ENCODE assay signal across 1 cellular context in genomic region chr9:127746959-127747569, GRCh38.
TF ChIP-seq lines count a peak whose summit lies in the region.

No MANE protein-coding gene starts in this region.

TF ChIP-seq in HepG2, 621 proteins besides CTCF, POLR2A, EP300 and RAD21:
- TF ChIP-seq ZNF362 (CRISPR knock-in tag; IDR thresholded peaks at IDR 0.05; ENCODE audit: borderline replicate concordance) (no peak), ZSCAN30 (CRISPR knock-in tag; IDR thresholded peaks at IDR 0.05) (no peak), PTBP1 (IDR thresholded peaks at IDR 0.05; ENCODE audit: low read depth, low read length, poor library complexity, severe bottlenecking) (no peak), ZNF407 (CRISPR knock-in tag; IDR thresholded peaks at IDR 0.05; ENCODE audit: not compliant biosample characterization) (no peak), MEIS1 (CRISPR knock-in tag; IDR thresholded peaks at IDR 0.05; ENCODE audit: borderline replicate concordance) (no peak), ZNF691 (CRISPR knock-in tag; IDR thresholded peaks at IDR 0.05; ENCODE audit: borderline replicate concordance, low read depth) (no peak), TAF1 (CRISPR knock-in tag; IDR thresholded peaks at IDR 0.05) (no peak), ZNF350 (CRISPR knock-in tag; IDR thresholded peaks at IDR 0.05; ENCODE audit: borderline replicate concordance, low read depth) (no peak), REXO4 (CRISPR knock-in tag; IDR thresholded peaks at IDR 0.05; ENCODE audit: borderline replicate concordance) (no peak), HOXA3 (CRISPR knock-in tag; IDR thresholded peaks at IDR 0.05) (no peak), HOXA9 (CRISPR knock-in tag; IDR thresholded peaks at IDR 0.05; ENCODE audit: borderline replicate concordance) (no peak), MBD4 (IDR thresholded peaks at IDR 0.05; ENCODE audit: borderline replicate concordance, low read length) (no peak), U2AF2 (IDR thresholded peaks at IDR 0.05; ENCODE audit: low read depth, low read length) (no peak), EHMT2 (IDR thresholded peaks at IDR 0.05; ENCODE audit: borderline replicate concordance, low read depth, low read length) (no peak), ZUFSP (CRISPR knock-in tag; IDR thresholded peaks at IDR 0.05; ENCODE audit: borderline replicate concordance) (no peak), ZHX1 (CRISPR knock-in tag; IDR thresholded peaks at IDR 0.05; ENCODE audit: low read depth) (no peak), IRF9 (CRISPR knock-in tag; IDR thresholded peaks at IDR 0.05; ENCODE audit: borderline replicate concordance) (no peak), ZBTB42 (CRISPR knock-in tag; IDR thresholded peaks at IDR 0.05) (no peak), HNF1A (IDR thresholded peaks at IDR 0.05; ENCODE audit: low read depth) (no peak), HNF1A (CRISPR knock-in tag; IDR thresholded peaks at IDR 0.05; ENCODE audit: borderline replicate concordance) (no peak), ZBTB37 (CRISPR knock-in tag; IDR thresholded peaks at IDR 0.05) (no peak)
